In genomic region chr20:31968299-31969126, GRCh38 we compare ENCODE assay signal across 1 cellular context.
A peak's percentile ranks its signal among the peaks of the same experiment; 100 is the strongest.
TF ChIP-seq lines count a peak whose summit lies in the region.

No MANE protein-coding gene starts in this region.

TF ChIP-seq in HepG2, 621 proteins besides CTCF, POLR2A, EP300 and RAD21 (continued from another document and continues in another):
- TF ChIP-seq ZXDC (CRISPR knock-in tag; IDR thresholded peaks at IDR 0.05): peak; percentile 100
- peak; percentile 100 for TF ChIP-seq ZSCAN9 (CRISPR knock-in tag; IDR thresholded peaks at IDR 0.05; ENCODE audit: borderline replicate concordance)
- TF ChIP-seq ZNF574 (CRISPR knock-in tag; IDR thresholded peaks at IDR 0.05): peak; percentile 98
- no peak for TF ChIP-seq CREM (IDR thresholded peaks at IDR 0.05)
- peak; percentile 97 for TF ChIP-seq CREM (CRISPR knock-in tag; IDR thresholded peaks at IDR 0.05)
- no peak for TF ChIP-seq TRIM22 (IDR thresholded peaks at IDR 0.05)
- TF ChIP-seq MED13 (CRISPR knock-in tag; IDR thresholded peaks at IDR 0.05): peak; percentile 100
- TF ChIP-seq SRSF9 (IDR thresholded peaks at IDR 0.05; ENCODE audit: borderline replicate concordance, insufficient read depth, low read depth, low read length, poor library complexity, severe bottlenecking): no peak
- TF ChIP-seq ZNF597 (CRISPR knock-in tag; IDR thresholded peaks at IDR 0.05): no peak
- peak; percentile 100 for TF ChIP-seq ZNF577 (CRISPR knock-in tag; IDR thresholded peaks at IDR 0.05; ENCODE audit: borderline replicate concordance, low read depth)
- TF ChIP-seq ZNF367 (CRISPR knock-in tag; IDR thresholded peaks at IDR 0.05; ENCODE audit: borderline replicate concordance): peak; percentile 100
- TF ChIP-seq SKI (IDR thresholded peaks at IDR 0.05; ENCODE audit: partially characterized antibody): peak; percentile 86
- TF ChIP-seq ATF1 (CRISPR knock-in tag; IDR thresholded peaks at IDR 0.05): peak; percentile 54; the same call in 1 of the 2 replicates
- TF ChIP-seq ZNF589 (CRISPR knock-in tag; conservative IDR thresholded peaks at IDR 0.05): peak; percentile 100
- no peak for TF ChIP-seq NBN (conservative IDR thresholded peaks at IDR 0.05)
- TF ChIP-seq ZNF17 (CRISPR knock-in tag; IDR thresholded peaks at IDR 0.05): peak; percentile 100
- peak; percentile 100 for TF ChIP-seq ZNF605 (CRISPR knock-in tag; IDR thresholded peaks at IDR 0.05)
- TF ChIP-seq ZNF670 (CRISPR knock-in tag; IDR thresholded peaks at IDR 0.05; ENCODE audit: borderline replicate concordance): peak; percentile 100
- TF ChIP-seq ZBTB10 (CRISPR knock-in tag; IDR thresholded peaks at IDR 0.05; ENCODE audit: borderline replicate concordance): peak; percentile 100
- TF ChIP-seq ZSCAN5A (CRISPR knock-in tag; IDR thresholded peaks at IDR 0.05; ENCODE audit: borderline replicate concordance): peak; percentile 100
- 0 out of 2 replicates have a peak, but pooled peaks have one; percentile 19 for TF ChIP-seq BHLHE40 (IDR thresholded peaks at IDR 0.05; ENCODE audit: low read length)
- TF ChIP-seq ZNF354B (CRISPR knock-in tag; IDR thresholded peaks at IDR 0.05): peak; percentile 100
- TF ChIP-seq NFKBIZ (CRISPR knock-in tag; IDR thresholded peaks at IDR 0.05): peak; percentile 100
- peak; percentile 100 for TF ChIP-seq ZNF260 (CRISPR knock-in tag; IDR thresholded peaks at IDR 0.05; ENCODE audit: borderline replicate concordance, low read depth)
- peak; percentile 100 for TF ChIP-seq KLF9 (CRISPR knock-in tag; IDR thresholded peaks at IDR 0.05; ENCODE audit: low read depth)
- TF ChIP-seq GATAD1 (CRISPR knock-in tag; IDR thresholded peaks at IDR 0.05): peak; percentile 96
- peak; percentile 100 for TF ChIP-seq ERF (CRISPR knock-in tag; IDR thresholded peaks at IDR 0.05)
- peak; percentile 100 for TF ChIP-seq DR1 (CRISPR knock-in tag; IDR thresholded peaks at IDR 0.05)
- TF ChIP-seq POLR2AphosphoS2 (IDR thresholded peaks at IDR 0.05; ENCODE audit: low read depth, low read length): no peak
- peak; percentile 100 for TF ChIP-seq CAMTA2 (CRISPR knock-in tag; IDR thresholded peaks at IDR 0.05; ENCODE audit: borderline replicate concordance)
- peak; percentile 100; the same call in 1 of the 2 replicates for TF ChIP-seq ZNF180 (CRISPR knock-in tag; IDR thresholded peaks at IDR 0.05; ENCODE audit: borderline replicate concordance, low read depth)
- peak; percentile 100; the same call in 1 of the 2 replicates for TF ChIP-seq E2F2 (CRISPR knock-in tag; IDR thresholded peaks at IDR 0.05; ENCODE audit: borderline replicate concordance)
- TF ChIP-seq ZNF550 (CRISPR knock-in tag; IDR thresholded peaks at IDR 0.05; ENCODE audit: borderline replicate concordance): peak; percentile 100
- TF ChIP-seq SPEN (CRISPR knock-in tag; IDR thresholded peaks at IDR 0.05; ENCODE audit: low read depth): peak; percentile 100
- TF ChIP-seq ZNF264 (CRISPR knock-in tag; IDR thresholded peaks at IDR 0.05): peak; percentile 100
- TF ChIP-seq NFYC (CRISPR knock-in tag; IDR thresholded peaks at IDR 0.05): peak; percentile 86
- peak; percentile 100 for TF ChIP-seq KLF13 (CRISPR knock-in tag; IDR thresholded peaks at IDR 0.05)
- TF ChIP-seq ZNF839 (CRISPR knock-in tag; IDR thresholded peaks at IDR 0.05; ENCODE audit: borderline replicate concordance): peak; percentile 100
- peak; percentile 99 for TF ChIP-seq ZNF263 (CRISPR knock-in tag; IDR thresholded peaks at IDR 0.05)
- TF ChIP-seq FOXA1 (IDR thresholded peaks at IDR 0.05): no peak
- peak; percentile 96 for TF ChIP-seq FOXA1 (CRISPR knock-in tag; IDR thresholded peaks at IDR 0.05)
- peak; percentile 100 for TF ChIP-seq ZNF484 (CRISPR knock-in tag; IDR thresholded peaks at IDR 0.05; ENCODE audit: borderline replicate concordance, low read depth)
- TF ChIP-seq SP4 (CRISPR knock-in tag; IDR thresholded peaks at IDR 0.05): peak; percentile 100
- peak; percentile 100 for TF ChIP-seq ZMAT5 (CRISPR knock-in tag; IDR thresholded peaks at IDR 0.05; ENCODE audit: borderline replicate concordance, low read depth)
- TF ChIP-seq XBP1 (CRISPR knock-in tag; IDR thresholded peaks at IDR 0.05): peak; percentile 100
- TF ChIP-seq CSRNP1 (CRISPR knock-in tag; IDR thresholded peaks at IDR 0.05): peak; percentile 100
- peak; percentile 100 for TF ChIP-seq HNF1B (CRISPR knock-in tag; IDR thresholded peaks at IDR 0.05)
